In the genomic region with DNA sequence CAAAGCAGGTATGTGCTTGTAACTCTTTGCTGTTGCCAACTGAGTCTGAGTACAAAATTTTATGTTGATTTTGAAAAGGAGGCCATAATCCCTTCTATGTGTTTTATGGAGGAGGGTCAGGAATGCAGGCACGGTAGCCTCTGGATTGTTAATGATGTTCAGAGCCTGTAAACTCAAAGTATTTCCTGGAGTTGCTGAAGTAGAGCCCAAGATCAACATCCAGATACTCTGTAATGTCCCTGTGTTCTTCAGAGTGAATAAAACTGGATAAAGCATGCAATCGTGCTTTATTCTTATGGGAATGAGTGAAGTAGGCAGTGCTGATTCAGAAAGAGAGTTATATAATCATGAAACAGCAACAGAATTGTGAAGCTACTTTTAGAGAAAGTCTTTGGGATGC, we compare ENCODE assay signal across 21 cellular contexts.
DNase-seq lines count a peak whose midpoint lies in the region; TF ChIP-seq lines count a peak whose summit lies in the region.
"Had no signal": no experiment of that assay in that cellular context is flagged by ENCODE, and none has a peak within 500 bp of the region (broad histone marks: within the 10 kb centered on the region; RNA-seq: fewer than 3 reads in every experiment).

No MANE protein-coding gene starts in this region.

- H3K9me2 ChIP-seq in PC-9 (ENCODE audit: insufficient read depth), result no peaks in the 10 kb centered on the region

- peaks cover 18% of the 10 kb centered on the region for H3F3A ChIP-seq in PC-9 (ENCODE audit: insufficient read depth, low read depth)

- DNase-seq in EH (ENCODE audit: low read depth) (peak; percentile 79), PC-9 (no peak), fibroblast of lung (ENCODE audit: low read depth in 2 of 2) (peak in 1 of 2 donors; percentile 70), trophoblast cell (no peak), AG08396 (ENCODE audit: low spot score) (no peak), RKO (ENCODE audit: low spot score) (no peak), stomach (no peak)
- DNase-seq in stimulated activated naive CD4-positive, alpha-beta T cell (lab: John Stamatoyannopoulos, UW), result no peak
- DNase-seq: activated naive CD8-positive, alpha-beta T cell treated with anti-CD3 and anti-CD28 coated beads for 36 hours; AML-193; effector CD4-positive, alpha-beta T cell; EL; esophagus squamous epithelium; heart left ventricle; NCI-H1105 treated with DMSO at 0.1 percent for 48 hours; NCI-H524 treated with DMSO at 0.1 percent for 48 hours; SHP77 treated with DMSO at 0.1 percent for 48 hours; stimulated activated CD4-positive, alpha-beta T cell treated with anti-CD3 and anti-CD28 coated beads, Interleukin-15, amount 100 ng/mL, for 24 hours; stimulated activated naive B cell treated with anti-CD40 and anti-IgM and Interleukin-4, amounts not matched to agents 10 μg/mL and 1 μg/mL and 100 μg/mL, for 72 hours; T-helper 2 cell had no signal

- no peak overlapping the region for H4K8ac ChIP-seq in trophoblast cell (ENCODE audit: low read depth, low read length)

- CTCF ChIA-PET in PC-9 (lab: Charles Lee), result no interaction called here

- intact Hi-C loops in PC-9 (cut with micrococcal nuclease; ENCODE audit: unreplicated experiment), result loop anchor here (5.0 kb wide), 1 partner anchor 146 kb away; no protein-coding TSS in a partner anchor
- intact Hi-C loops in stomach (cut with DNase I; ENCODE audit: low total_unique reads), result no loop called here

- no peak overlapping the region for H3K4ac ChIP-seq in trophoblast cell (ENCODE audit: low read depth, low read length)

- no peak overlapping the region for H3K14ac ChIP-seq in trophoblast cell (ENCODE audit: low read length)

- TF ChIP-seq POLR2A in stomach (IDR thresholded peaks at IDR 0.05), result no peak

- H3K18ac ChIP-seq in trophoblast cell (ENCODE audit: low read length), result no peak overlapping the region

- no peak overlapping the region for H2BK12ac ChIP-seq in trophoblast cell (ENCODE audit: low read length)

- H2BK120ac ChIP-seq in trophoblast cell (ENCODE audit: insufficient read depth, low read length, poor library complexity), result no peak overlapping the region

- H2AFZ ChIP-seq in PC-9, result no peak overlapping the region
- no peak overlapping the region for H2AFZ ChIP-seq in fibroblast of lung (ENCODE audit: low read length)
- H2AFZ ChIP-seq in trophoblast cell (ENCODE audit: insufficient read depth, low read length, poor library complexity), result no peak overlapping the region

- H3K27ac ChIP-seq in PC-9 (no peak overlapping the region), fibroblast of lung (ENCODE audit: insufficient read depth, low read length) (peak overlapping the region; percentile 23), trophoblast cell (ENCODE audit: low read depth, low read length) (peak overlapping the region; percentile 84), stomach (peak overlapping the region in 2 of 5 donors; percentile 5 to 6)
- H3K27ac ChIP-seq: KMS-11 had no signal

- no peaks in the 10 kb centered on the region for H4K20me1 ChIP-seq in PC-9 (ENCODE audit: insufficient read depth)
- H4K20me1 ChIP-seq in fibroblast of lung (ENCODE audit: control insufficient read depth, extremely low read depth, insufficient read depth, low read length), result no peaks in the 10 kb centered on the region

- BruUV-seq in PC-9 (replicated peaks; lab: Mats Ljungman, UMichigan), result no TSS peak

- no peak overlapping the region for H4K91ac ChIP-seq in trophoblast cell (ENCODE audit: low read depth, low read length)

- peaks cover 14% of the 10 kb centered on the region for H3K79me1 ChIP-seq in trophoblast cell (ENCODE audit: low read length)

- H3K36me3 ChIP-seq in PC-9 (ENCODE audit: low read depth) (no peaks in the 10 kb centered on the region), fibroblast of lung (ENCODE audit: control insufficient read depth, insufficient read depth, low read length) (peaks cover 6% of the 10 kb centered on the region), trophoblast cell (ENCODE audit: control insufficient read depth in 1 of 2, insufficient read depth in 2 of 2, low read length in 2 of 2) (no peaks in the 10 kb centered on the region), stomach (no peaks in the 10 kb centered on the region)
- H3K36me3 ChIP-seq: esophagus squamous epithelium had no signal

- no peak for TF ChIP-seq EP300 in stomach (IDR thresholded peaks at IDR 0.05)

- H3K23ac ChIP-seq in trophoblast cell (ENCODE audit: low read length), result no peak overlapping the region

- H3K4me2 ChIP-seq in PC-9 (peak overlapping the region; percentile 70; the same call in 1 of the 2 replicates), fibroblast of lung (ENCODE audit: extremely low read depth, insufficient read depth, low read length) (peak overlapping the region; percentile 60), trophoblast cell (ENCODE audit: low read length) (peak overlapping the region; percentile 3)
- H3K4me2 ChIP-seq: KMS-11 had no signal

- H2BK5ac ChIP-seq in trophoblast cell (ENCODE audit: low read depth, low read length, poor library complexity), result no peak overlapping the region

- H3K9me3 ChIP-seq in PC-9 (ENCODE audit: insufficient read depth, low read depth) (no peaks in the 10 kb centered on the region), fibroblast of lung (ENCODE audit: control insufficient read depth, insufficient read depth, low read depth, low read length) (no peaks in the 10 kb centered on the region), trophoblast cell (ENCODE audit: insufficient read depth, low read depth, low read length) (no peaks in the 10 kb centered on the region), stomach (no peaks in the 10 kb centered on the region)
- H3K9me3 ChIP-seq: esophagus squamous epithelium, heart left ventricle had no signal

- no peak overlapping the region for H2AK5ac ChIP-seq in trophoblast cell (ENCODE audit: low read length)

- WGBS in trophoblast cell (ENCODE audit: extremely low coverage, insufficient coverage, insufficient read length), result no CpG with 5 or more reads among the region's 2 CpGs
- 41 to 63% (median 55%) methylated on average over 2 of the region's 2 CpGs for WGBS in stomach, 5 donors

- TF ChIP-seq CTCF in PC-9 (conservative IDR thresholded peaks at IDR 0.05), result no peak
- no peak for TF ChIP-seq CTCF in fibroblast of lung (conservative IDR thresholded peaks at IDR 0.05 in 1 of 2, IDR thresholded peaks at IDR 0.05 in 1 of 2; ENCODE audit: low read depth in 1 of 2, low read length in 2 of 2)
- TF ChIP-seq CTCF in stomach (IDR thresholded peaks at IDR 0.05), result no peak

- no peak overlapping the region for H3K4me3 ChIP-seq in PC-9
- no peak overlapping the region for H3K4me3 ChIP-seq in fibroblast of lung (replicated peaks in 1 of 4; ENCODE audit: control extremely low read depth in 1 of 4, insufficient read depth in 1 of 4, low read depth in 3 of 4, low read length in 4 of 4)
- H3K4me3 ChIP-seq in trophoblast cell (ENCODE audit: low read depth, low read length), result no peak overlapping the region
- no peak overlapping the region for H3K4me3 ChIP-seq in stomach
- H3K4me3 ChIP-seq: esophagus squamous epithelium, heart left ventricle had no signal

- peaks cover 31% of the 10 kb centered on the region for H3K4me1 ChIP-seq in PC-9 (replicated peaks; ENCODE audit: insufficient read depth)
- peaks cover 27% of the 10 kb centered on the region for H3K4me1 ChIP-seq in fibroblast of lung (ENCODE audit: control insufficient read depth, extremely low read depth, insufficient read depth, low read length)
- H3K4me1 ChIP-seq in trophoblast cell (ENCODE audit: control insufficient read depth in 1 of 2, insufficient read depth in 2 of 2, low read length in 2 of 2), result peaks cover 9 to 11% of the 10 kb centered on the region in 2 experiments
- H3K4me1 ChIP-seq in stomach, result peaks cover 0 to 13% (median 4%) of the 10 kb centered on the region in 4 donors

- H4K12ac ChIP-seq in trophoblast cell (ENCODE audit: low read depth, low read length), result no peak overlapping the region

- H3K27me3 ChIP-seq in PC-9 (ENCODE audit: insufficient read depth, low read depth), result no peaks in the 10 kb centered on the region
- no peaks in the 10 kb centered on the region for H3K27me3 ChIP-seq in fibroblast of lung (ENCODE audit: control insufficient read depth, insufficient read depth, low read length)
- H3K27me3 ChIP-seq in trophoblast cell (ENCODE audit: insufficient read depth, low read length), result no peaks in the 10 kb centered on the region
- no peaks in the 10 kb centered on the region for H3K27me3 ChIP-seq in stomach
- H3K27me3 ChIP-seq: esophagus squamous epithelium, heart left ventricle had no signal

- no peak overlapping the region for H3K9ac ChIP-seq in fibroblast of lung (ENCODE audit: insufficient read depth, low read length)
- no peak overlapping the region for H3K9ac ChIP-seq in trophoblast cell (ENCODE audit: low read length)
- H3K9ac ChIP-seq: KMS-11 had no signal

- POLR2A ChIA-PET in PC-9 (lab: Charles Lee; ENCODE audit: unreplicated experiment), result no interaction called here

- no peaks in the 10 kb centered on the region for H3K79me2 ChIP-seq in PC-9 (ENCODE audit: low read depth)
- H3K79me2 ChIP-seq in fibroblast of lung (ENCODE audit: control insufficient read depth, insufficient read depth, low read length), result peaks cover 79% of the 10 kb centered on the region
- H3K79me2 ChIP-seq in trophoblast cell (ENCODE audit: control insufficient read depth, insufficient read depth, low read length, poor library complexity), result no peaks in the 10 kb centered on the region

Comparison
In these comparisons a context has a peak if more than half of its experiments do, and no peak if none do; other contexts are left out.
1. H3K4me2 ChIP-seq: peak in every context shown above with its lines; median percentile 70 in PC-9; 60 in fibroblast of lung; 3 in trophoblast cell.